Comparison of ENCODE assay signal across 10 cellular contexts in genomic region chr5:132465095-132465707, GRCh38. TPM values are rescaled to one million over a fixed set of nuclear protein-coding genes. Genes with fewer than 3 reads are reported as not detected.
A peak's percentile ranks its signal among the peaks of the same experiment; 100 is the strongest.
DNase-seq lines count a peak whose midpoint lies in the region; ATAC-seq and TF ChIP-seq lines count a peak whose summit lies in the region.
"Had no signal": no experiment of that assay in that cellular context is flagged by ENCODE, and none has a peak within 500 bp of the region (broad histone marks: within the 10 kb centered on the region; RNA-seq: fewer than 3 reads in every experiment).

No MANE protein-coding gene starts in this region.

- peak overlapping the region; percentile 66 for H3K23ac ChIP-seq in IMR-90 (ENCODE audit: low read depth, low read length)

- peak overlapping the region; percentile 0; the same call in 1 of the 2 replicates for H3K18ac ChIP-seq in IMR-90 (ENCODE audit: low read depth, low read length)

- TF ChIP-seq POLR2A in IMR-90 (IDR thresholded peaks at IDR 0.05; ENCODE audit: low read depth, low read length), result no peak
- TF ChIP-seq POLR2A in gastroesophageal sphincter (IDR thresholded peaks at IDR 0.05), result no peak

- WGBS in IMR-90 (ENCODE audit: extremely low coverage in 2 of 2, insufficient read length in 1 of 2), 2 experiments, result 93% methylated on average over 2 of the region's 10 CpGs; no CpG with 5 or more reads in 1 of the 2 experiments
- 20 to 96% methylated on average over 1 to 3 of the region's 10 CpGs for WGBS in gastroesophageal sphincter (ENCODE audit: low coverage in 1 of 2), 2 donors

- no peak overlapping the region for H3K56ac ChIP-seq in IMR-90 (ENCODE audit: extremely low read depth, insufficient read depth, low read length)

- H3K27ac ChIP-seq in A673 (ENCODE audit: low read depth, low read length, poor library complexity, severe bottlenecking) (peak overlapping the region; percentile 73), IMR-90 (ENCODE audit: insufficient read depth, low read length) (no peak overlapping the region), gastroesophageal sphincter (peak overlapping the region in 2 of 4 donors; percentile 53 to 73)
- peak overlapping the region; percentile 69 for H3K27ac ChIP-seq in naive thymus-derived CD4-positive, alpha-beta T cell (ENCODE audit: low read depth, low read length)
- H3K27ac ChIP-seq: thoracic aorta had no signal

- ATAC-seq in IMR-90 (ENCODE audit: low read depth), result peak; percentile 34
- no peak for ATAC-seq in central memory CD8-positive, alpha-beta T cell (replicated peaks; ENCODE audit: extremely low read depth, poor library complexity, severe bottlenecking)
- ATAC-seq in naive thymus-derived CD4-positive, alpha-beta T cell, result no peak
- no peak for ATAC-seq in GM18520 (IDR thresholded peaks at IDR 0.05; ENCODE audit: unreplicated experiment)
- ATAC-seq in gastroesophageal sphincter, result no peak

- no peaks in the 10 kb centered on the region for H3K27me3 ChIP-seq in A673 (replicated peaks; ENCODE audit: insufficient read depth, low read depth, low read length, poor library complexity)
- H3K27me3 ChIP-seq in IMR-90 (ENCODE audit: control insufficient read depth, insufficient read depth, low read length), result no peaks in the 10 kb centered on the region
- no peaks in the 10 kb centered on the region for H3K27me3 ChIP-seq in naive thymus-derived CD4-positive, alpha-beta T cell (ENCODE audit: control insufficient read depth in 2 of 2, insufficient read depth in 2 of 2, low read length in 2 of 2)
- no peaks in the 10 kb centered on the region for H3K27me3 ChIP-seq in gastroesophageal sphincter

- no peaks in the 10 kb centered on the region for H4K20me1 ChIP-seq in IMR-90 (ENCODE audit: insufficient read depth, low read length)

- no peak overlapping the region for H3K4me3 ChIP-seq in A673 (ENCODE audit: low read depth, low read length, poor library complexity, severe bottlenecking)
- no peak overlapping the region for H3K4me3 ChIP-seq in IMR-90 (ENCODE audit: insufficient read depth, low read depth, low read length)
- peak overlapping the region; percentile 59 for H3K4me3 ChIP-seq in naive thymus-derived CD4-positive, alpha-beta T cell (ENCODE audit: low read length)
- H3K4me3 ChIP-seq in gastroesophageal sphincter, result no peak overlapping the region

- peak overlapping the region; percentile 77 for H3K4me3 Mint-ChIP-seq in central memory CD8-positive, alpha-beta T cell
- H3K4me3 Mint-ChIP-seq in naive thymus-derived CD4-positive, alpha-beta T cell, result peak overlapping the region; percentile 72 to 87 (median 80)

- peak overlapping the region; percentile 36 for H4K91ac ChIP-seq in IMR-90 (ENCODE audit: insufficient read depth, low read depth, low read length)

- H3K36me3 Mint-ChIP-seq in central memory CD8-positive, alpha-beta T cell (ENCODE audit: insufficient read depth), result peaks cover 68% of the 10 kb centered on the region
- peaks cover 5 to 54% (median 18%) of the 10 kb centered on the region in 5 donors for H3K36me3 Mint-ChIP-seq in naive thymus-derived CD4-positive, alpha-beta T cell

- POLR2A ChIA-PET in A673 (lab: Charles Lee; ENCODE audit: low non-redundant PET) (interaction anchor here (0.6 kb wide), 1 partner anchor 25 kb away, joined by 3 read pairs; no protein-coding TSS in a partner anchor), IMR-90 (lab: Charles Lee; ENCODE audit: unreplicated experiment) (no interaction called here)
- POLR2A ChIA-PET in naive thymus-derived CD4-positive, alpha-beta T cell (lab: Charles Lee), result interaction anchor here (0.6 to 13.1 kb wide), 17 partner anchors 8 to 55 kb away, joined by 3 to 268 read pairs (median 14); partner anchors contain the start of gene IRF1

- H3K27ac Mint-ChIP-seq in central memory CD8-positive, alpha-beta T cell (ENCODE audit: low read depth), result peak overlapping the region; percentile 100
- peak overlapping the region; percentile 83 to 95 (median 94) for H3K27ac Mint-ChIP-seq in naive thymus-derived CD4-positive, alpha-beta T cell

- peak overlapping the region; percentile 84 for H3K14ac ChIP-seq in IMR-90 (replicated peaks; ENCODE audit: low read depth, low read length)

- H3K4me1 ChIP-seq in A673 (ENCODE audit: insufficient read depth, low read length, poor library complexity, severe bottlenecking) (peaks cover 17% of the 10 kb centered on the region), IMR-90 (ENCODE audit: control insufficient read depth, insufficient read depth, low read length) (peaks cover 27% of the 10 kb centered on the region), gastroesophageal sphincter (peaks cover 0 to 61% (median 24%) of the 10 kb centered on the region in 3 donors)
- H3K4me1 ChIP-seq in naive thymus-derived CD4-positive, alpha-beta T cell (ENCODE audit: control insufficient read depth in 2 of 2, insufficient read depth in 2 of 2, low read length in 2 of 2), result peaks cover 65 to 92% of the 10 kb centered on the region in 2 donors

- no peak overlapping the region for H2AK9ac ChIP-seq in IMR-90 (replicated peaks; ENCODE audit: low read depth, low read length, poor library complexity)

- BruUV-seq in A673 (replicated peaks; lab: Mats Ljungman, UMichigan) (no TSS peak), IMR-90 (replicated peaks; lab: Mats Ljungman, UMichigan) (no TSS peak)

- H2AK5ac ChIP-seq in IMR-90 (ENCODE audit: low read depth, low read length), result peak overlapping the region; percentile 76

- H3K9me3 ChIP-seq in A673 (ENCODE audit: low read depth, low read length, poor library complexity, severe bottlenecking) (no peaks in the 10 kb centered on the region), IMR-90 (ENCODE audit: control insufficient read depth, insufficient read depth, low read length) (no peaks in the 10 kb centered on the region), gastroesophageal sphincter (no peaks in the 10 kb centered on the region)
- H3K9me3 ChIP-seq in naive thymus-derived CD4-positive, alpha-beta T cell (ENCODE audit: control insufficient read depth in 2 of 3, low read length in 3 of 3), result no peaks in the 10 kb centered on the region
- H3K9me3 ChIP-seq: thoracic aorta had no signal

- DNase-seq in A673 (ENCODE audit: low spot score) (no peak), IMR-90 (no peak), NCI-H2171 treated with DMSO at 0.1 percent for 48 hours (lab: John Stamatoyannopoulos, UW) (no peak)
- no peak for DNase-seq in central memory CD8-positive, alpha-beta T cell (ENCODE audit: low spot score in 2 of 2)
- DNase-seq in naive thymus-derived CD4-positive, alpha-beta T cell, result no peak
- no peak for DNase-seq in effector CD4-positive, alpha-beta T cell
- DNase-seq: NCI-H1436 treated with DMSO at 0.1 percent for 48 hours had no signal

- no peaks in the 10 kb centered on the region for H3K27me3 Mint-ChIP-seq in central memory CD8-positive, alpha-beta T cell
- H3K27me3 Mint-ChIP-seq in naive thymus-derived CD4-positive, alpha-beta T cell, result no peaks in the 10 kb centered on the region

- H2BK15ac ChIP-seq in IMR-90 (ENCODE audit: low read depth, low read length), result no peak overlapping the region; the same call in 2 of the 3 replicates

- intact Hi-C loops in A673 (cut with micrococcal nuclease; ENCODE audit: unreplicated experiment), result no loop called here
- intact Hi-C loops in IMR-90 (cut with micrococcal nuclease), result no loop called here
- intact Hi-C loops in naive thymus-derived CD4-positive, alpha-beta T cell (cut with micrococcal nuclease), result no loop called here

- CTCF ChIA-PET in A673 (lab: Charles Lee) (interaction anchor here (0.8 kb wide), 1 partner anchor 38 kb away, joined by 3 read pairs; no protein-coding TSS in a partner anchor), IMR-90 (lab: Yijun Ruan, JAX) (interaction anchor here (1.3 to 1.7 kb wide), 2 partner anchors 11 to 38 kb away, joined by 4 to 5 read pairs; no protein-coding TSS in a partner anchor)
- CTCF ChIA-PET in naive thymus-derived CD4-positive, alpha-beta T cell (lab: Charles Lee), result interaction anchor here (0.7 to 4.9 kb wide), 13 partner anchors 9 to 50 kb away, joined by 3 to 25 read pairs (median 6); partner anchors contain the start of gene IRF1

- H3K4me1 Mint-ChIP-seq in central memory CD8-positive, alpha-beta T cell, result peaks cover 97% of the 10 kb centered on the region
- peaks cover 67 to 97% (median 93%) of the 10 kb centered on the region in 7 donors for H3K4me1 Mint-ChIP-seq in naive thymus-derived CD4-positive, alpha-beta T cell

- no peak overlapping the region for H4K5ac ChIP-seq in IMR-90 (ENCODE audit: low read depth, low read length)

- peak overlapping the region; percentile 55 to 73; a peak in 3 of 4 replicates for H4K8ac ChIP-seq in IMR-90 (ENCODE audit: low read depth in 2 of 2, low read length in 2 of 2)

- TF ChIP-seq CTCF in A673 (conservative IDR thresholded peaks at IDR 0.05; ENCODE audit: low read depth, low read length) (no peak), IMR-90 (conservative IDR thresholded peaks at IDR 0.05; ENCODE audit: low read depth, low read length) (no peak), gastroesophageal sphincter (IDR thresholded peaks at IDR 0.05) (no peak)

- peak overlapping the region; percentile 65 for H2BK120ac ChIP-seq in IMR-90 (ENCODE audit: low read depth, low read length)

- in situ Hi-C loops in IMR-90 (cut with MboI; ENCODE audit: low sequenced_read_pairs), result no loop called here

- H3K9ac ChIP-seq in IMR-90 (ENCODE audit: low read depth, low read length), result no peak overlapping the region

- H3K4ac ChIP-seq in IMR-90 (ENCODE audit: low read depth, low read length), result peak overlapping the region; percentile 80

- H3K36me3 ChIP-seq in A673 (ENCODE audit: insufficient read depth, low read length, poor library complexity, severe bottlenecking) (no peaks in the 10 kb centered on the region), IMR-90 (ENCODE audit: control insufficient read depth, insufficient read depth, low read length) (no peaks in the 10 kb centered on the region), gastroesophageal sphincter (peaks cover 0 to 35% of the 10 kb centered on the region in 2 donors)
- H3K36me3 ChIP-seq in naive thymus-derived CD4-positive, alpha-beta T cell (ENCODE audit: control insufficient read depth in 2 of 3, insufficient read depth in 3 of 3, low read length in 3 of 3), result peaks cover 0 to 4% (median 0%) of the 10 kb centered on the region in 3 experiments
- H3K36me3 ChIP-seq: thoracic aorta had no signal

- TF ChIP-seq RAD21 in IMR-90 (IDR thresholded peaks at IDR 0.05; ENCODE audit: low read length), result no peak

- H2BK20ac ChIP-seq in IMR-90 (ENCODE audit: low read depth, low read length), result peak overlapping the region; percentile 55; the same call in 1 of the 2 replicates

- TF ChIP-seq EP300 in gastroesophageal sphincter (IDR thresholded peaks at IDR 0.05), result no peak

- peak overlapping the region; percentile 77 for H2AFZ ChIP-seq in IMR-90 (replicated peaks; ENCODE audit: low read length, poor library complexity)

- H2BK5ac ChIP-seq in IMR-90 (ENCODE audit: low read depth, low read length, poor library complexity, severe bottlenecking), result no peak overlapping the region

- peaks cover 0 to 14% of the 10 kb centered on the region in 2 experiments; a peak in 2 of 4 replicates for H3K79me1 ChIP-seq in IMR-90 (ENCODE audit: low read depth in 1 of 2, low read length in 2 of 2)

- dilution Hi-C loops in IMR-90 (cut with HindIII; ENCODE audit: low sequenced_read_pairs, unreplicated experiment), result no loop called here

- no peak overlapping the region for H3K4me2 ChIP-seq in IMR-90 (ENCODE audit: low read depth, low read length)

- peaks cover 4% of the 10 kb centered on the region for H3K9me3 Mint-ChIP-seq in central memory CD8-positive, alpha-beta T cell
- H3K9me3 Mint-ChIP-seq in naive thymus-derived CD4-positive, alpha-beta T cell, result peaks cover 0 to 3% (median 0%) of the 10 kb centered on the region in 11 donors

- peaks cover 30% of the 10 kb centered on the region for H3K9me1 ChIP-seq in IMR-90 (ENCODE audit: insufficient read depth, low read length)

RNA-seq across cellular contexts. Expression of gene IRF1, which starts 25.4 kb away (rescaled TPM):
- total RNA-seq in A673 (2021), result 5.7 and 6.9 TPM in 2 replicates
- total RNA-seq in IMR-90 (2012; rRNA removed), result 6.9 and 11.1 TPM in 2 replicates
- polyA plus RNA-seq in IMR-90 (2012; rRNA removed), result 16.5 and 18.9 TPM in 2 replicates
- polyA plus RNA-seq in IMR-90 (2012; cell fraction: cytosol; rRNA removed), result 13.2 and 15.9 TPM in 2 replicates
- polyA plus RNA-seq in IMR-90 (2012; cell fraction: nucleus; rRNA removed; ENCODE audit: low replicate concordance), result 25.7 and 30.6 TPM in 2 replicates
- total RNA-seq in naive thymus-derived CD4-positive, alpha-beta T cell, result 100 to 1,000 TPM; 118 to 632 (median 549) TPM
- 100 to 1,000 TPM; 148 to 174 TPM for polyA plus RNA-seq in naive thymus-derived CD4-positive, alpha-beta T cell
- total RNA-seq in gastroesophageal sphincter, result 10 to 100 TPM; 10.9 to 74.3 (median 19.4) TPM
